In genomic region chr11:77401486-77402217, GRCh38 we compare ENCODE assay signal across 16 cellular contexts.
DNase-seq lines count a peak whose midpoint lies in the region; ATAC-seq lines count a peak whose summit lies in the region.
"Had no signal": no experiment of that assay in that cellular context is flagged by ENCODE, and none has a peak within 500 bp of the region (broad histone marks: within the 10 kb centered on the region; RNA-seq: fewer than 3 reads in every experiment).

No MANE protein-coding gene starts in this region.

- H3K4me1 Mint-ChIP-seq in stimulated activated naive CD8-positive, alpha-beta T cell treated with anti-CD3 and anti-CD28 coated beads, Interleukin-15, amount 100 ng/mL, for 72 hours: peaks cover 26% of the 10 kb centered on the region

- no peaks in the 10 kb centered on the region for H3K9me3 Mint-ChIP-seq in stimulated activated naive CD8-positive, alpha-beta T cell treated with anti-CD3 and anti-CD28 coated beads, Interleukin-15, amount 100 ng/mL, for 72 hours
- H3K9me3 Mint-ChIP-seq: activated naive CD4-positive, alpha-beta T cell treated with anti-CD3 and anti-CD28 coated beads, Interleukin-2, amount 50 U/mL, for 24 hours; natural killer cell had no signal

- peak; percentile 56 for ATAC-seq in stimulated activated naive CD8-positive, alpha-beta T cell treated with anti-CD3 and anti-CD28 coated beads, Interleukin-15, amount 100 ng/mL, for 72 hours
- ATAC-seq in stimulated activated naive CD8-positive, alpha-beta T cell treated with anti-CD3 and anti-CD28 coated beads, Interleukin-15, Interleukin-2, amounts not matched to agents 100 U/mL and 50 U/mL, for 24 hours: no peak
- no peak for ATAC-seq in GM19452 (IDR thresholded peaks at IDR 0.05; ENCODE audit: unreplicated experiment)
- ATAC-seq: natural killer cell had no signal

- H3K4me3 Mint-ChIP-seq in stimulated activated naive CD8-positive, alpha-beta T cell treated with anti-CD3 and anti-CD28 coated beads, Interleukin-15, amount 100 ng/mL, for 72 hours: peak overlapping the region in 1 of 2 donors; percentile 65
- H3K4me3 Mint-ChIP-seq: activated naive CD4-positive, alpha-beta T cell treated with anti-CD3 and anti-CD28 coated beads, Interleukin-2, amount 50 U/mL, for 24 hours; natural killer cell had no signal

- H3K27me3 Mint-ChIP-seq in stimulated activated naive CD8-positive, alpha-beta T cell treated with anti-CD3 and anti-CD28 coated beads, Interleukin-15, amount 100 ng/mL, for 72 hours: no peaks in the 10 kb centered on the region
- H3K27me3 Mint-ChIP-seq: activated naive CD4-positive, alpha-beta T cell treated with anti-CD3 and anti-CD28 coated beads, Interleukin-2, amount 50 U/mL, for 24 hours had no signal

- peak overlapping the region; percentile 69 for H3K27ac ChIP-seq in epithelial cell of prostate
- H3K27ac ChIP-seq: GM23248, sigmoid colon had no signal

- DNase-seq in stimulated activated naive CD8-positive, alpha-beta T cell treated with anti-CD3 and anti-CD28 coated beads, Interleukin-15, amount 100 ng/mL, for 72 hours: no peak
- no peak for DNase-seq in stimulated activated naive CD8-positive, alpha-beta T cell treated with anti-CD3 and anti-CD28 coated beads, Interleukin-15, Interleukin-2, amounts not matched to agents 100 U/mL and 50 U/mL, for 24 hours
- DNase-seq in NCI-H2171 treated with DMSO at 0.1 percent for 48 hours (lab: John Stamatoyannopoulos, UW): peak; percentile 88
- DNase-seq in epithelial cell of prostate (ENCODE audit: low read depth, low spot score): no peak
- DNase-seq in NAMALWA (ENCODE audit: low spot score): no peak
- no peak for DNase-seq in G401 (ENCODE audit: low spot score)
- no peak for DNase-seq in NCI-H128 (lab: John Stamatoyannopoulos, UW; ENCODE audit: unreplicated experiment)
- DNase-seq: central memory CD4-positive, alpha-beta T cell; GM23248; left cardiac atrium; natural killer cell; NCI-H774; SIG-M5; sigmoid colon had no signal

- H3K27ac Mint-ChIP-seq in stimulated activated naive CD8-positive, alpha-beta T cell treated with anti-CD3 and anti-CD28 coated beads, Interleukin-15, amount 100 ng/mL, for 72 hours: peak overlapping the region in 1 of 2 donors; percentile 90
- H3K27ac Mint-ChIP-seq: natural killer cell had no signal

- in situ Hi-C loops in G401 (cut with HindIII; ENCODE audit: low sequenced_read_pairs): no loop called here
